Comparison of ENCODE assay signal across 8 cellular contexts in the genomic region with DNA sequence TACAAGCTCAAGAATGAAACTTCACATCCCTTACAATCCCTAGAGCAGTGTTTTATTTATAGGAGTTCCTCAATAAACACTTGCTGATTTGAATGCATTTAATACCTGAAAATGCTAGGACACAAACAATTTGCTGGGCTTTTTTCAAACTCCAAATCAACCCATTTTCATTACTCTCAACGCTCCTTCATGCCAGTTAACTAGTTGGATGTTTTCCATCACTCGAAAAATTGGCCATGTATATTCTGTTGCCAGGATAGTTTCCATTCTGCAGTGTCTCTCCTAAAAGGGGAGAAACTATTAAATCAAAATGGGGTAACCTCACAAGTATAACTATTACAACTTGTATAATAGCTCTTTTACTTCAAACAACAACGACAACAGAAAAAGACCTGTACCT. TPM values are rescaled to one million over a fixed set of nuclear protein-coding genes. Genes with fewer than 3 reads are reported as not detected.
A peak's percentile ranks its signal among the peaks of the same experiment; 100 is the strongest.
DNase-seq lines count a peak whose midpoint lies in the region; ATAC-seq and TF ChIP-seq lines count a peak whose summit lies in the region.

No MANE protein-coding gene starts in this region.

- intact Hi-C loops in A673 (cut with micrococcal nuclease; ENCODE audit: unreplicated experiment) (loop anchor here (5.0 kb wide), 1 partner anchor 83 kb away; no protein-coding TSS in a partner anchor), breast epithelium (cut with DNase I; ENCODE audit: low total_unique reads) (no loop called here)

- BruUV-seq in A673 (replicated peaks; lab: Mats Ljungman, UMichigan): TSS peak; percentile 70

- TF ChIP-seq POLR2A in breast epithelium (IDR thresholded peaks at IDR 0.05): no peak

- no peaks in the 10 kb centered on the region for H3K9me3 ChIP-seq in A673 (ENCODE audit: low read depth, low read length, poor library complexity, severe bottlenecking)
- peaks cover 8% of the 10 kb centered on the region; the same call in 1 of the 2 replicates for H3K9me3 ChIP-seq in HUES6 (ENCODE audit: control insufficient read depth, insufficient read depth, low read depth, low read length)
- no peaks in the 10 kb centered on the region for H3K9me3 ChIP-seq in breast epithelium
- no peaks in the 10 kb centered on the region for H3K9me3 ChIP-seq in mucosa of rectum (ENCODE audit: control insufficient read depth in 2 of 2, low read length in 2 of 2)

- no peaks in the 10 kb centered on the region for H3K36me3 ChIP-seq in A673 (ENCODE audit: insufficient read depth, low read length, poor library complexity, severe bottlenecking)
- 0 out of 2 replicates have a peak, but pooled peaks cover 3% of the 10 kb centered on the region for H3K36me3 ChIP-seq in HUES6 (ENCODE audit: control insufficient read depth, insufficient read depth, low read length)
- no peaks in the 10 kb centered on the region for H3K36me3 ChIP-seq in breast epithelium
- H3K36me3 ChIP-seq in mucosa of rectum (ENCODE audit: control insufficient read depth in 2 of 2, insufficient read depth in 2 of 2, low read length in 2 of 2): no peaks in the 10 kb centered on the region
- no peaks in the 10 kb centered on the region for H3K36me3 ChIP-seq in H7 (replicated peaks; ENCODE audit: control insufficient read depth, insufficient read depth, low read length)

- CTCF ChIA-PET in A673 (lab: Charles Lee): no interaction called here

- TF ChIP-seq CTCF in A673 (conservative IDR thresholded peaks at IDR 0.05; ENCODE audit: low read depth, low read length): no peak
- no peak for TF ChIP-seq CTCF in breast epithelium (IDR thresholded peaks at IDR 0.05)

- H3K9ac ChIP-seq in HUES6 (ENCODE audit: low read length): peak overlapping the region; percentile 95
- H3K9ac ChIP-seq in mucosa of rectum (ENCODE audit: low read depth in 1 of 2, low read length in 2 of 2): peak overlapping the region; percentile 7 to 89

- H3K27me3 ChIP-seq in A673 (replicated peaks; ENCODE audit: insufficient read depth, low read depth, low read length, poor library complexity) (no peaks in the 10 kb centered on the region), HUES6 (ENCODE audit: control insufficient read depth, insufficient read depth, low read length) (no peaks in the 10 kb centered on the region), breast epithelium (no peaks in the 10 kb centered on the region), mucosa of rectum (ENCODE audit: control insufficient read depth in 2 of 2, insufficient read depth in 2 of 2, low read length in 2 of 2) (no peaks in the 10 kb centered on the region), H7 (ENCODE audit: control insufficient read depth, insufficient read depth, low read length) (no peaks in the 10 kb centered on the region)

- H3K27ac ChIP-seq in A673 (ENCODE audit: low read depth, low read length, poor library complexity, severe bottlenecking) (no peak overlapping the region), HUES6 (ENCODE audit: low read depth, low read length) (no peak overlapping the region), breast epithelium (peak overlapping the region; percentile 93 to 99), mucosa of rectum (ENCODE audit: low read depth in 2 of 2, low read length in 2 of 2) (peak overlapping the region; percentile 97 to 99)

- DNase-seq in A673 (ENCODE audit: low spot score) (no peak), breast epithelium (ENCODE audit: low spot score in 2 of 2) (no peak), GM19238 (ENCODE audit: insufficient read length, low spot score) (no peak), midbrain (lab: John Stamatoyannopoulos, UW) (no peak), H7 (no peak)

- H3K4me1 ChIP-seq in A673 (ENCODE audit: insufficient read depth, low read length, poor library complexity, severe bottlenecking): peaks cover 7% of the 10 kb centered on the region
- H3K4me1 ChIP-seq in HUES6 (ENCODE audit: control insufficient read depth, insufficient read depth, low read length): peaks cover 10% of the 10 kb centered on the region
- H3K4me1 ChIP-seq in breast epithelium: peaks cover 0 to 7% of the 10 kb centered on the region in 2 donors
- peaks cover 4 to 14% of the 10 kb centered on the region in 2 donors for H3K4me1 ChIP-seq in mucosa of rectum (ENCODE audit: control insufficient read depth in 2 of 2, insufficient read depth in 2 of 2, low read length in 2 of 2)

- H3K4me3 ChIP-seq in A673 (ENCODE audit: low read depth, low read length, poor library complexity, severe bottlenecking): peak overlapping the region; percentile 72
- peak overlapping the region; percentile 93 for H3K4me3 ChIP-seq in HUES6 (ENCODE audit: low read depth, low read length)
- H3K4me3 ChIP-seq in breast epithelium: peak overlapping the region; percentile 61 to 74 (median 70)
- H3K4me3 ChIP-seq in mucosa of rectum (ENCODE audit: low read length in 2 of 2): peak overlapping the region in 1 of 2 donors; percentile 84
- H3K4me3 ChIP-seq in H7 (ENCODE audit: insufficient read depth, low read depth, low read length): no peak overlapping the region

- ATAC-seq in HG03571 (IDR thresholded peaks at IDR 0.05; ENCODE audit: unreplicated experiment): no peak

- POLR2A ChIA-PET in A673 (lab: Charles Lee; ENCODE audit: low non-redundant PET): no interaction called here

RNA-seq across cellular contexts. Expression of a gene that starts 1.2 kb away (rescaled TPM):
- total RNA-seq in A673 (2021) (5.6 and 8.2 TPM in 2 replicates), breast epithelium (100 to 1,000 TPM in 1 of 3 donors, 10 to 100 TPM in 2; 34.4 to 148 (median 49.8) TPM)
- total RNA-seq in H7 (2014; rRNA removed; shearing (Covaris generic)): 7.7 and 8.6 TPM in 2 replicates

Comparison
In these comparisons a context has a peak if more than half of its experiments do, and no peak if none do; other contexts are left out.
1. H3K27ac ChIP-seq: peak in breast epithelium (2 of 2) and mucosa of rectum (2 of 2); none in A673 (single experiment) and HUES6 (single experiment).